ENCODE assay signal across 8 cellular contexts in the genomic region with DNA sequence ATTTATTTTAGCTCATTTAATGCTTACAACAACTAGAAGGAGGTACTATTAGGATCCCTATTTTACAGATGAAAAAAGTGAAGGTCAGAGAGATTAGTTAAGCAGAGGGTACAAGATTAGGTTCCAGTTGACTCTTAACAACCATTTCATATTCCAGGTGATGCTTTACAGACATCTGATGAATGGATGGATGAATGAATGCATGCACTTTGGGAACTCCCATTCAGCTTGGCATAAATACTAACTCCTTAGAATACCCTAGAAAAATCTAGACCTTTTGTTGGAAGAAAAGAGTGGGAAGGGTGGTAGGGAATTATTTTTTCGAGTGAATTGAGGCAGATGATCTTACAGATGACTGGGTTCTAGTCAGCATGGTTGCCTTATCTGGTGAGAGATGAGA. TPM values are rescaled to one million over a fixed set of nuclear protein-coding genes. Genes with fewer than 3 reads are reported as not detected.
DNase-seq lines count a peak whose midpoint lies in the region; ATAC-seq and TF ChIP-seq lines count a peak whose summit lies in the region.

No MANE protein-coding gene starts in this region.

- peak overlapping the region; percentile 96 to 100 (median 100) for H3K27ac Mint-ChIP-seq in CD4-positive, alpha-beta memory T cell

- POLR2A ChIA-PET in CD4-positive, alpha-beta memory T cell (lab: Charles Lee; ENCODE audit: partially characterized antibody) = interaction anchor here (0.7 to 2.3 kb wide), 12 partner anchors 8 to 1559 kb away, joined by 3 to 11 read pairs (median 3); partner anchors contain the start of genes KIF16B and ZNF133

- CTCF ChIA-PET in CD4-positive, alpha-beta memory T cell (lab: Charles Lee; ENCODE audit: partially characterized antibody) = interaction anchor here (0.6 to 0.9 kb wide), 2 partner anchors 21 to 151 kb away, joined by 3 read pairs; no protein-coding TSS in a partner anchor

- H2AFZ ChIP-seq in neuronal stem cell (ENCODE audit: low read length) = peak overlapping the region; percentile 85

- TF ChIP-seq CTCF in NB4 (IDR thresholded peaks at IDR 0.05; ENCODE audit: low read depth, low read length) = no peak
- TF ChIP-seq CTCF in thyroid gland (IDR thresholded peaks at IDR 0.05) = no peak

- no peak overlapping the region for H2BK12ac ChIP-seq in neuronal stem cell (ENCODE audit: low read length)

- H2BK5ac ChIP-seq in neuronal stem cell (ENCODE audit: low read length) = no peak overlapping the region

- peaks cover 4% of the 10 kb centered on the region for H3K27me3 ChIP-seq in CD4-positive, alpha-beta memory T cell (ENCODE audit: insufficient read depth, low read length)
- H3K27me3 ChIP-seq in effector memory CD4-positive, alpha-beta T cell (replicated peaks; ENCODE audit: control insufficient read depth, insufficient read depth, low read length, poor library complexity, severe bottlenecking) = no peaks in the 10 kb centered on the region
- H3K27me3 ChIP-seq in neuronal stem cell (ENCODE audit: control insufficient read depth in 3 of 3, insufficient read depth in 3 of 3, low read depth in 1 of 3, low read length in 3 of 3) (peaks cover 0 to 13% (median 0%) of the 10 kb centered on the region in 3 experiments), thyroid gland (no peaks in the 10 kb centered on the region)

- H3K79me1 ChIP-seq in neuronal stem cell (ENCODE audit: low read depth, low read length) = peaks cover 2% of the 10 kb centered on the region

- ATAC-seq in HG02884 (IDR thresholded peaks at IDR 0.05; ENCODE audit: unreplicated experiment) = no peak
- ATAC-seq in activated CD4-positive, CD25-positive, alpha-beta regulatory T cell treated with anti-CD3 and anti-CD28 coated beads, Interleukin-2, amount 50 U/mL, for 24 hours = no peak
- no peak for ATAC-seq in HG02610 (IDR thresholded peaks at IDR 0.05; ENCODE audit: unreplicated experiment)

- no peak overlapping the region for H3K18ac ChIP-seq in neuronal stem cell (ENCODE audit: low read length)

- intact Hi-C loops in CD4-positive, alpha-beta memory T cell (cut with micrococcal nuclease) = no loop called here
- intact Hi-C loops in thyroid gland (cut with DNase I) = no loop called here

- no peaks in the 10 kb centered on the region for H3K9me3 ChIP-seq in CD4-positive, alpha-beta memory T cell (ENCODE audit: control insufficient read depth in 1 of 2, low read length in 2 of 2)
- H3K9me3 ChIP-seq in effector memory CD4-positive, alpha-beta T cell (ENCODE audit: control insufficient read depth, low read length) = no peaks in the 10 kb centered on the region
- H3K9me3 ChIP-seq in neuronal stem cell (replicated peaks in 1 of 2; ENCODE audit: control insufficient read depth in 2 of 2, insufficient read depth in 1 of 2, low read depth in 1 of 2, low read length in 2 of 2) = peaks cover 0 to 2% of the 10 kb centered on the region in 2 donors
- no peaks in the 10 kb centered on the region for H3K9me3 ChIP-seq in thyroid gland

- no peak overlapping the region for H3K27ac ChIP-seq in CD4-positive, alpha-beta memory T cell (ENCODE audit: low read depth, low read length)
- H3K27ac ChIP-seq in effector memory CD4-positive, alpha-beta T cell (ENCODE audit: insufficient read depth, low read length, poor library complexity, severe bottlenecking) = peak overlapping the region; percentile 86
- H3K27ac ChIP-seq in neuronal stem cell (replicated peaks; ENCODE audit: low read length) = no peak overlapping the region
- no peak overlapping the region for H3K27ac ChIP-seq in thyroid gland

- no peak overlapping the region for H2BK15ac ChIP-seq in neuronal stem cell (ENCODE audit: low read length)

- WGBS in neuronal stem cell (ENCODE audit: extremely low coverage in 2 of 2, insufficient read length in 2 of 2, insufficient replicate concordance in 1 of 2), 2 donors = 100% methylated on average over 1 of the region's 1 CpG; no CpG with 5 or more reads in 1 of the 2 donors
- 94 to 100% methylated on average over 1 of the region's 1 CpG for WGBS in thyroid gland, 2 donors

- H2BK120ac ChIP-seq in neuronal stem cell (ENCODE audit: low read depth, low read length) = no peak overlapping the region

- H2AK5ac ChIP-seq in neuronal stem cell (ENCODE audit: low read depth, low read length) = no peak overlapping the region

- H3K14ac ChIP-seq in neuronal stem cell (ENCODE audit: low read length) = no peak overlapping the region

- H3K4me3 ChIP-seq in CD4-positive, alpha-beta memory T cell (ENCODE audit: low read length in 2 of 2) = peak overlapping the region in 1 of 2 donors; percentile 98
- peak overlapping the region; percentile 95 for H3K4me3 ChIP-seq in NB4 (ENCODE audit: low read depth, low read length)
- H3K4me3 ChIP-seq in effector memory CD4-positive, alpha-beta T cell (ENCODE audit: insufficient read depth, low read depth, low read length, poor library complexity, severe bottlenecking) = peak overlapping the region; percentile 77
- H3K4me3 ChIP-seq in neuronal stem cell (ENCODE audit: low read length in 2 of 2) = peak overlapping the region in 1 of 2 donors; percentile 76
- peak overlapping the region in 1 of 3 donors; percentile 46 for H3K4me3 ChIP-seq in thyroid gland (replicated peaks in 1 of 3)

- no peak for DNase-seq in CD4-positive, alpha-beta memory T cell
- DNase-seq in NB4 (ENCODE audit: low read depth) (no peak), neuronal stem cell (ENCODE audit: low spot score) (no peak), thyroid gland (no peak)
- DNase-seq in effector memory CD4-positive, alpha-beta T cell = no peak

- H3K4me1 Mint-ChIP-seq in CD4-positive, alpha-beta memory T cell = peaks cover 37 to 51% (median 45%) of the 10 kb centered on the region in 4 donors

- peak overlapping the region; percentile 99 to 100 (median 100) for H3K4me3 Mint-ChIP-seq in CD4-positive, alpha-beta memory T cell

- no peak overlapping the region for H3K23ac ChIP-seq in neuronal stem cell (ENCODE audit: low read depth, low read length, poor library complexity)

- peaks cover 0 to 11% (median 2%) of the 10 kb centered on the region in 8 donors for H3K9me3 Mint-ChIP-seq in CD4-positive, alpha-beta memory T cell

- TF ChIP-seq POLR2A in NB4 (IDR thresholded peaks at IDR 0.05; ENCODE audit: extremely low read depth, insufficient read length) (no peak), thyroid gland (IDR thresholded peaks at IDR 0.05) (no peak)

- H3K9ac ChIP-seq in neuronal stem cell (ENCODE audit: low read depth, low read length, poor library complexity) = no peak overlapping the region

- peaks cover 21 to 31% of the 10 kb centered on the region in 2 donors for H3K36me3 Mint-ChIP-seq in CD4-positive, alpha-beta memory T cell

- H3K27me3 Mint-ChIP-seq in CD4-positive, alpha-beta memory T cell = peaks cover 8 to 10% of the 10 kb centered on the region in 2 donors

- H3K4me2 ChIP-seq in neuronal stem cell (ENCODE audit: insufficient read depth, low read length, poor library complexity, severe bottlenecking) = no peak overlapping the region

- H3K4ac ChIP-seq in neuronal stem cell (ENCODE audit: low read length) = no peak overlapping the region

- H4K8ac ChIP-seq in neuronal stem cell (ENCODE audit: low read depth, low read length) = no peak overlapping the region

- peaks cover 44% of the 10 kb centered on the region for H3K4me1 ChIP-seq in CD4-positive, alpha-beta memory T cell (ENCODE audit: insufficient read depth, low read length)
- peaks cover 13% of the 10 kb centered on the region for H3K4me1 ChIP-seq in effector memory CD4-positive, alpha-beta T cell (ENCODE audit: control insufficient read depth, insufficient read depth, low read length, poor library complexity, severe bottlenecking)
- H3K4me1 ChIP-seq in neuronal stem cell (ENCODE audit: control insufficient read depth in 2 of 2, insufficient read depth in 1 of 2, low read depth in 1 of 2, low read length in 2 of 2) (peaks cover 0 to 2% of the 10 kb centered on the region in 2 donors), thyroid gland (peaks cover 12% of the 10 kb centered on the region in 2 donors)

- H4K91ac ChIP-seq in neuronal stem cell (ENCODE audit: low read depth, low read length, poor library complexity) = no peak overlapping the region

- H3K36me3 ChIP-seq in CD4-positive, alpha-beta memory T cell (ENCODE audit: insufficient read depth, low read length) = peaks cover 20% of the 10 kb centered on the region
- peaks cover 20% of the 10 kb centered on the region for H3K36me3 ChIP-seq in effector memory CD4-positive, alpha-beta T cell (ENCODE audit: control insufficient read depth, insufficient read depth, low read length)
- H3K36me3 ChIP-seq in neuronal stem cell (replicated peaks in 1 of 2; ENCODE audit: control insufficient read depth in 2 of 2, insufficient read depth in 2 of 2, low read length in 2 of 2) (peaks cover 8 to 29% of the 10 kb centered on the region in 2 donors), thyroid gland (peaks cover 6 to 15% of the 10 kb centered on the region in 2 donors)

RNA-seq across cellular contexts. Expression of gene SNRPB2, which starts 0.7 kb away (rescaled TPM):
- total RNA-seq in CD4-positive, alpha-beta memory T cell = 10 to 100 TPM; 45.6 to 49.0 TPM
- 100 to 1,000 TPM in 1 of 2 donors, 10 to 100 TPM in 1; 90.2 to 103 TPM for polyA plus RNA-seq in CD4-positive, alpha-beta memory T cell
- polyA plus RNA-seq in neuronal stem cell (2013, experiment 1 of 2) = 149 TPM
- 153 TPM for polyA plus RNA-seq in neuronal stem cell (2013, experiment 2 of 2)
- total RNA-seq in thyroid gland = 10 to 100 TPM; 24.8 to 42.0 (median 35.2) TPM

RNA-seq across cellular contexts. Expression of gene OTOR, which starts 19.1 kb away (rescaled TPM):
- not detected for total RNA-seq in CD4-positive, alpha-beta memory T cell
- not detected for polyA plus RNA-seq in CD4-positive, alpha-beta memory T cell
- 0.04 TPM for polyA plus RNA-seq in neuronal stem cell (2013, experiment 1 of 2)
- polyA plus RNA-seq in neuronal stem cell (2013, experiment 2 of 2) = not detected
- not detected for total RNA-seq in thyroid gland
